In genomic region chr10:74827045-74827441, GRCh38 we compare ENCODE assay signal across 8 cellular contexts. TPM values are rescaled to one million over a fixed set of nuclear protein-coding genes. Genes with fewer than 3 reads are reported as not detected.
DNase-seq lines count a peak whose midpoint lies in the region; ATAC-seq and TF ChIP-seq lines count a peak whose summit lies in the region.

No MANE protein-coding gene starts in this region.

- no peak for TF ChIP-seq CTCF in 22Rv1 (IDR thresholded peaks at IDR 0.05)
- TF ChIP-seq CTCF in thyroid gland (IDR thresholded peaks at IDR 0.05), result no peak

- H3K9me3 ChIP-seq in thyroid gland, result no peaks in the 10 kb centered on the region

- H3K27me3 Mint-ChIP-seq in activated CD8-positive, alpha-beta T cell treated with anti-CD3 and anti-CD28 coated beads, Interleukin-2, amount 10 ng/mL, durations not matched to agents 7 days and 5 days (ENCODE audit: low read depth), result no peaks in the 10 kb centered on the region

- peak; percentile 0 for ATAC-seq in GM21737 (IDR thresholded peaks at IDR 0.05; ENCODE audit: unreplicated experiment)
- ATAC-seq in activated CD8-positive, alpha-beta T cell treated with anti-CD3 and anti-CD28 coated beads, Interleukin-2, amount 10 ng/mL, durations not matched to agents 7 days and 5 days, result peak; percentile 1

- peaks cover 17% of the 10 kb centered on the region for H3K36me3 Mint-ChIP-seq in activated CD8-positive, alpha-beta T cell treated with anti-CD3 and anti-CD28 coated beads, Interleukin-2, amount 10 ng/mL, durations not matched to agents 7 days and 5 days (ENCODE audit: low read depth)

- CTCF ChIA-PET in activated CD8-positive, alpha-beta T cell treated with anti-CD3 and anti-CD28 coated beads, Interleukin-2, amount 10 ng/mL, durations not matched to agents 7 days and 5 days (lab: Charles Lee), result interaction anchor here (1.2 to 2.3 kb wide), 4 partner anchors 27 to 241 kb away, joined by 3 to 17 read pairs (median 6); no protein-coding TSS in a partner anchor

- peaks cover 52% of the 10 kb centered on the region for H3K4me1 Mint-ChIP-seq in activated CD8-positive, alpha-beta T cell treated with anti-CD3 and anti-CD28 coated beads, Interleukin-2, amount 10 ng/mL, durations not matched to agents 7 days and 5 days (ENCODE audit: low read depth)

- H3K4me3 Mint-ChIP-seq in activated CD8-positive, alpha-beta T cell treated with anti-CD3 and anti-CD28 coated beads, Interleukin-2, amount 10 ng/mL, durations not matched to agents 7 days and 5 days, result peak overlapping the region; percentile 86

- intact Hi-C loops in thyroid gland (cut with DNase I), result loop anchor here (10.0 kb wide), 1 partner anchor 408 kb away; the partner anchor contains the start of gene COMTD1

- peaks cover 30 to 34% of the 10 kb centered on the region in 2 donors for H3K4me1 ChIP-seq in thyroid gland

- H3K27ac Mint-ChIP-seq in activated CD8-positive, alpha-beta T cell treated with anti-CD3 and anti-CD28 coated beads, Interleukin-2, amount 10 ng/mL, durations not matched to agents 7 days and 5 days, result peak overlapping the region; percentile 74

- 5 to 8% methylated on average over 17 of the region's 17 CpGs for WGBS in thyroid gland, 2 donors

- no peaks in the 10 kb centered on the region for H3K36me3 ChIP-seq in thyroid gland

- DNase-seq in activated CD8-positive, alpha-beta T cell treated with anti-CD3 and anti-CD28 coated beads, Interleukin-2, amount 10 ng/mL, durations not matched to agents 7 days and 5 days, result no peak
- no peak for DNase-seq in thyroid gland
- DNase-seq in DMS53 (lab: John Stamatoyannopoulos, UW), result no peak
- no peak for DNase-seq in SHP77 (lab: John Stamatoyannopoulos, UW)
- DNase-seq in iPS-NIHi7 (ENCODE audit: extremely low spot score), result no peak

- no peak for TF ChIP-seq POLR2A in thyroid gland (IDR thresholded peaks at IDR 0.05)

- H3K4me3 ChIP-seq in thyroid gland (replicated peaks in 1 of 3), result peak overlapping the region in 2 of 3 donors; percentile 43 to 74

- no peaks in the 10 kb centered on the region for H3K27me3 ChIP-seq in layer of hippocampus (ENCODE audit: control insufficient read depth, insufficient read depth, low read length)
- H3K27me3 ChIP-seq in thyroid gland, result no peaks in the 10 kb centered on the region

- H3K9me3 Mint-ChIP-seq in activated CD8-positive, alpha-beta T cell treated with anti-CD3 and anti-CD28 coated beads, Interleukin-2, amount 10 ng/mL, durations not matched to agents 7 days and 5 days (ENCODE audit: insufficient read depth), result no peaks in the 10 kb centered on the region

- H3K27ac ChIP-seq in 22Rv1 (peak overlapping the region; percentile 88), layer of hippocampus (ENCODE audit: low read depth, low read length) (peak overlapping the region; percentile 65), thyroid gland (peak overlapping the region in 2 of 3 donors; percentile 99 to 100)

- POLR2A ChIA-PET in activated CD8-positive, alpha-beta T cell treated with anti-CD3 and anti-CD28 coated beads, Interleukin-2, amount 10 ng/mL, durations not matched to agents 7 days and 5 days (lab: Charles Lee), result interaction anchor here (0.8 to 1.5 kb wide), 3 partner anchors 71 to 178 kb away, joined by 3 to 5 read pairs (median 5); no protein-coding TSS in a partner anchor

RNA-seq across cellular contexts. Expression of gene KAT6B, which starts 0.6 kb away (rescaled TPM):
- total RNA-seq in activated CD8-positive, alpha-beta T cell treated with anti-CD3 and anti-CD28 coated beads, Interleukin-2, amount 10 ng/mL, durations not matched to agents 7 days and 5 days, result 10 to 100 TPM; 40.3 to 43.1 TPM
- total RNA-seq in thyroid gland, result 100 to 1,000 TPM in 1 of 4 donors, 10 to 100 TPM in 3; 56.5 to 115 (median 76.3) TPM
